Comparison of ENCODE assay signal across 27 cellular contexts in the genomic region with DNA sequence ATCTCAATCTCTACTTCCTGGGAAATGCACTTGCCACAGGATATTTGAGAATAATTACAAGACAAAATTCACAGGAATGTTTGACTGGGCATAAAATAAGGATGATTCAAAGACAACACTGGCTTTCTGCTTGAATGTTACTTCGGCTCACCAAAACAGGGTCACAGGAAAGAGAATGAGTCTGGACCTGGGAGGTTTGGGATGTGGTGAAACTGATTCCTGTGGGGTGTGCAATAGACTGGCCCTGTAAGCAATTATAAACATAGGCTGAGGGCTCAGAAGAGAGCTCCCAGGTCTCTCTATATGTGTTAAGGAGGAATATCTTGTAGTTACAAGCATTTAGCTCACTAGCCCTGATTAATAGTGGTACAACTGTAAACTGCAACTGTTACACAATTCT.
"Had no signal": no experiment of that assay in that cellular context is flagged by ENCODE, and none has a peak within 500 bp of the region (broad histone marks: within the 10 kb centered on the region; RNA-seq: fewer than 3 reads in every experiment).

No MANE protein-coding gene starts in this region.

- H3K4me1 Mint-ChIP-seq: naive thymus-derived CD4-positive, alpha-beta T cell; nephron; stimulated activated naive B cell treated with anti-CD40 and anti-IgM and Interleukin-4, amounts not matched to agents 10 μg/mL and 1 μg/mL and 100 μg/mL, for 72 hours had no signal

- H3K4me1 ChIP-seq: esophagus squamous epithelium, foreskin keratinocyte, gastroesophageal sphincter, heart left ventricle, left lung, right lobe of liver, suprapubic skin, transverse colon, upper lobe of right lung, uterus had no signal

- H3K27me3 ChIP-seq: foreskin keratinocyte, gastroesophageal sphincter, heart left ventricle, hepatocyte, left lung, ovary, right lobe of liver, suprapubic skin, transverse colon, upper lobe of right lung, uterus had no signal

- H3K27me3 Mint-ChIP-seq: stimulated activated naive B cell treated with anti-CD40 and anti-IgM and Interleukin-4, amounts not matched to agents 10 μg/mL and 1 μg/mL and 100 μg/mL, for 72 hours; stimulated activated naive CD8-positive, alpha-beta T cell treated with anti-CD3 and anti-CD28 coated beads, Interleukin-15, Interleukin-2, amounts not matched to agents 100 ng/mL and 50 ng/mL, for 24 hours had no signal

- H3K9me3 Mint-ChIP-seq: stimulated activated naive CD8-positive, alpha-beta T cell treated with anti-CD3 and anti-CD28 coated beads, Interleukin-15, Interleukin-2, amounts not matched to agents 100 ng/mL and 50 ng/mL, for 24 hours had no signal

- H3K36me3 ChIP-seq: esophagus squamous epithelium, gastroesophageal sphincter, heart left ventricle, left lung, ovary, right lobe of liver, suprapubic skin, transverse colon, upper lobe of right lung, uterus had no signal

- H3K4me3 Mint-ChIP-seq: naive thymus-derived CD4-positive, alpha-beta T cell; nephron; stimulated activated naive B cell treated with anti-CD40 and anti-IgM and Interleukin-4, amounts not matched to agents 10 μg/mL and 1 μg/mL and 100 μg/mL, for 72 hours; stimulated activated naive CD8-positive, alpha-beta T cell treated with anti-CD3 and anti-CD28 coated beads, Interleukin-15, Interleukin-2, amounts not matched to agents 100 ng/mL and 50 ng/mL, for 24 hours had no signal

- H3K36me3 Mint-ChIP-seq: stimulated activated naive B cell treated with anti-CD40 and anti-IgM and Interleukin-4, amounts not matched to agents 10 μg/mL and 1 μg/mL and 100 μg/mL, for 72 hours had no signal

- H3K27ac ChIP-seq: coronary artery, esophagus squamous epithelium, foreskin keratinocyte, gastroesophageal sphincter, heart left ventricle, hepatocyte, left lung, ovary, right lobe of liver, suprapubic skin, transverse colon, upper lobe of right lung, uterus had no signal

- H3K9me3 ChIP-seq: esophagus squamous epithelium, gastroesophageal sphincter, left lung, ovary, right lobe of liver, suprapubic skin, transverse colon, upper lobe of right lung, uterus had no signal

- H3K27ac Mint-ChIP-seq: naive thymus-derived CD4-positive, alpha-beta T cell; nephron; stimulated activated naive B cell treated with anti-CD40 and anti-IgM and Interleukin-4, amounts not matched to agents 10 μg/mL and 1 μg/mL and 100 μg/mL, for 72 hours; stimulated activated naive CD8-positive, alpha-beta T cell treated with anti-CD3 and anti-CD28 coated beads, Interleukin-15, Interleukin-2, amounts not matched to agents 100 ng/mL and 50 ng/mL, for 24 hours had no signal

- DNase-seq: dermis blood vessel endothelial cell; effector memory CD4-positive, alpha-beta T cell; esophagus squamous epithelium; foreskin keratinocyte; heart left ventricle; left cardiac atrium; left lung; mesendoderm; midbrain; naive thymus-derived CD4-positive, alpha-beta T cell; occipital lobe; ovary; retina; right lobe of liver; small intestine; stimulated activated CD4-positive, alpha-beta T cell treated with anti-CD3 and anti-CD28 coated beads, Interleukin-15, amount 100 ng/mL, for 24 hours; stimulated activated CD4-positive, alpha-beta T cell treated with anti-CD3 and anti-CD28 coated beads, Interleukin-2, amount 100 ng/mL, for 48 hours; stimulated activated naive B cell treated with anti-CD40 and anti-IgM and Interleukin-4, amounts not matched to agents 10 μg/mL and 1 μg/mL and 100 μg/mL, for 72 hours; transverse colon; upper lobe of right lung; uterus had no signal

- H3K4me3 ChIP-seq: coronary artery, esophagus squamous epithelium, gastroesophageal sphincter, heart left ventricle, hepatocyte, left lung, ovary, right lobe of liver, suprapubic skin, transverse colon, upper lobe of right lung, uterus had no signal
